In the genomic region with DNA sequence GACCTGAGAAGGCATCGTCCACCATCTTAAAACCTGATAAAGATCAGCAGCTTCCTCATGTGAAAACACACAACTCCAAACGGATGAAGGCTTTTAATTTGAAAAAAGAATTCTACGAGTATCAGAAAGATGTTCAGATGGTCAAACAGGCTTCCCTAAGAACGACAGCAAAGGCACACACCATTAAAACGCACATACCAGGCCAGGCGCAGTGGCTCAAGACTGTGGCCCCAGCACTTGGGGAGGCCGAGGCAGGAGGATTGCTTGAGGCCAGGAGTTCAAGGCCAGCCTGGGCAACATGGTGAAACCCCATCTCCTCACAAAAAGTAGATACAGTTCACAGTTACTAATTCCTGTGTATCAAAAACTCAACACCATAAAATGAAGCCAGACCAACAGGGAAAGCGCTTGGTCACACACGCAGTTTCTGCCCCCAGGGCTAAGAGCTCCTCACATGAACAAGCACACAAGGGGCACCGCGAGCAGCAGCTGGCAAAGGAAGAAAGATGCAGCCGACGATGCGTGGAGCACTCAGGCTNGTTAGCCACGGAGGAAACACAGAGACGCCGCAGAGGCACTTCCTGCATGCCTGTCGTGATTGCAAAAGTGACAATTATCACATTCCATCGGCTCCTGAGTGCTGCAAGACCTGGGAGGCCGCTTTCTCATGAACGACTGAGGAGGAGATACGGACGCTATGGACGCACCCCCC, we compare ENCODE assay signal across 8 cellular contexts.
A peak's percentile ranks its signal among the peaks of the same experiment; 100 is the strongest.
DNase-seq lines count a peak whose midpoint lies in the region; ATAC-seq lines count a peak whose summit lies in the region.

No MANE protein-coding gene starts in this region.

- H3K4me1 Mint-ChIP-seq in effector memory CD8-positive, alpha-beta T cell (ENCODE audit: low read depth in 2 of 2) = peaks cover 5 to 7% of the 10 kb centered on the region in 2 donors

- H3K36me3 ChIP-seq in Karpas-422 (ENCODE audit: insufficient read depth, low read length) = no peaks in the 10 kb centered on the region

- H3K27me3 ChIP-seq in Karpas-422 (ENCODE audit: low read length) = no peaks in the 10 kb centered on the region

- H3K4me2 ChIP-seq in Karpas-422 (ENCODE audit: low read depth, low read length, poor library complexity, severe bottlenecking) = no peak overlapping the region

- no peaks in the 10 kb centered on the region for H3K4me1 ChIP-seq in Karpas-422 (ENCODE audit: low read length)

- H3K27me3 Mint-ChIP-seq in effector memory CD8-positive, alpha-beta T cell = peaks cover 6 to 22% of the 10 kb centered on the region in 2 donors

- H4K20me1 ChIP-seq in Karpas-422 (ENCODE audit: insufficient read depth, low read depth, low read length) = no peaks in the 10 kb centered on the region

- H3K36me3 Mint-ChIP-seq in effector memory CD8-positive, alpha-beta T cell (ENCODE audit: insufficient read depth) = peaks cover 5% of the 10 kb centered on the region

- peaks cover 13% of the 10 kb centered on the region for H3K9me3 ChIP-seq in Karpas-422 (ENCODE audit: low read length)

- H3K27ac ChIP-seq in Karpas-422 (ENCODE audit: low read length) = no peak overlapping the region

- H3K79me2 ChIP-seq in Karpas-422 (ENCODE audit: low read length) = no peaks in the 10 kb centered on the region

- no peak overlapping the region for H2AFZ ChIP-seq in Karpas-422 (ENCODE audit: low read length)

- no peak overlapping the region for H3K4me3 ChIP-seq in Karpas-422 (ENCODE audit: low read length)

- no peaks in the 10 kb centered on the region for H3K9me2 ChIP-seq in Karpas-422 (replicated peaks; ENCODE audit: insufficient read depth, low read length)

- H3K27ac Mint-ChIP-seq in effector memory CD8-positive, alpha-beta T cell = peak overlapping the region; percentile 35 to 74

- DNase-seq in COLO829 (ENCODE audit: low spot score) = peak; percentile 19
- DNase-seq in Karpas-422 = peak; percentile 60
- DNase-seq in T-helper 9 cell = peak; percentile 18
- DNase-seq in effector memory CD8-positive, alpha-beta T cell = peak; percentile 24 to 31 (median 27)
- DNase-seq in stimulated activated CD4-positive, alpha-beta T cell treated with anti-CD3 and anti-CD28 coated beads, Interleukin-4, amount 100 ng/mL, for 4 hours = peak; percentile 11 to 13

- H3K4me3 Mint-ChIP-seq in effector memory CD8-positive, alpha-beta T cell = peak overlapping the region; percentile 56 to 59

- H3K9me3 Mint-ChIP-seq in effector memory CD8-positive, alpha-beta T cell = no peaks in the 10 kb centered on the region

- peak; percentile 76 for ATAC-seq in effector memory CD8-positive, alpha-beta T cell (replicated peaks)
- no peak for ATAC-seq in HG02970 (IDR thresholded peaks at IDR 0.05; ENCODE audit: low FRiP score, unreplicated experiment)
- ATAC-seq in GM21825 (IDR thresholded peaks at IDR 0.05; ENCODE audit: unreplicated experiment) = no peak
- no peak for ATAC-seq in GM19463 (IDR thresholded peaks at IDR 0.05; ENCODE audit: unreplicated experiment)

- no peak overlapping the region for H3K9ac ChIP-seq in Karpas-422 (ENCODE audit: low read length)
